9 cellular contexts compared by ENCODE assay signal in the genomic region with DNA sequence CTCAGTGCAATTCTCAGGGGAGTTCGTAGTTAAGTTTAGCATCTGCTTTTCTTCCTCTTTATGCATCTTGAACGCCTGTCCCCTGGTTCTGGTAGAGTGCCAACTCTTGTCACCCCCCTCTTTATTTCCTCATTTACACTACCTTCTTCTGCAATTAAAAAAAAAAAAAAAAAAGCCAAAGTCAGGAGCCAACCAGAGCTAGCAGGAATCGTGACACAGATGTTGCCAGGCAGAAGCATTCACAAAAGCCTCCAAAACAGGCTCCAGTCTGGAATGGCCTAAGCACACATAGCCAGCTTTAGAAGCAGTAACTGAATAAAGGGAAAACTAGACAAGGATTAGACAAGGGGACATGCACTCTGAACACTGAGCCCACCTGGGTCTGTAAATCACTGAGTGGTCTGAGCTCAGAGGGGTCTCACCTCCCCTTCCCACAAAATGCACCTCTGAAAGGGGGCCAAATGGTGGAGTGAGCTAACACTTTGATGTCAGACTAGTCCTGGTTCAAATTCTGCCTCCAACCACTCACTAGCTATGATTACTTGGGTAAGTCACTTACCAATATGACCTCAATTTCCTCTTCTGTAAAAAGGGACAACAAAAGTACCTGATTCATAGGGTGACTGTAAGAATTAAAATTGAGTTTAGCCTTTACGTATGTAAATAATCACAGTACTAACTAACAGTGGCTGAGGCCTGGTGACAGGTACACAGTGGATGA.
DNase-seq lines count a peak whose midpoint lies in the region; ATAC-seq lines count a peak whose summit lies in the region.
"Had no signal": no experiment of that assay in that cellular context is flagged by ENCODE, and none has a peak within 500 bp of the region (broad histone marks: within the 10 kb centered on the region; RNA-seq: fewer than 3 reads in every experiment).

No MANE protein-coding gene starts in this region.

- peaks cover 40% of the 10 kb centered on the region for H3K4me1 Mint-ChIP-seq in T-helper 1 cell treated with Interleukin-12 subunit alpha and Interleukin-12 subunit beta and Interleukin-4 antibody, amounts not matched to agents 30 μg/mL and 1 μg/mL, for 36 hours (ENCODE audit: low read depth)

- no peaks in the 10 kb centered on the region for H3K27me3 Mint-ChIP-seq in T-helper 1 cell treated with Interleukin-12 subunit alpha and Interleukin-12 subunit beta and Interleukin-4 antibody, amounts not matched to agents 30 μg/mL and 1 μg/mL, for 36 hours (ENCODE audit: low read depth)

- peaks cover 45% of the 10 kb centered on the region for H3K36me3 Mint-ChIP-seq in T-helper 1 cell treated with Interleukin-12 subunit alpha and Interleukin-12 subunit beta and Interleukin-4 antibody, amounts not matched to agents 30 μg/mL and 1 μg/mL, for 36 hours (ENCODE audit: low read depth)

- ATAC-seq in GM21526 (IDR thresholded peaks at IDR 0.05; ENCODE audit: low FRiP score, unreplicated experiment), result no peak

- DNase-seq in NCI-H1417 (lab: John Stamatoyannopoulos, UW) (peak in 2 of 3 experiments; percentile 3 to 39), NCI-H1417 treated with DMSO at 0.1 percent for 48 hours (lab: John Stamatoyannopoulos, UW) (no peak), NCI-H1105 treated with DMSO at 0.1 percent for 48 hours (lab: John Stamatoyannopoulos, UW) (peak; percentile 33), caudate nucleus (lab: John Stamatoyannopoulos, UW) (peak in 47 of 61 donors; percentile 13 to 89 (median 50)), islet precursor cell (peak; percentile 77)
- peak; percentile 35 to 42 for DNase-seq in stimulated activated CD4-positive, alpha-beta T cell treated with anti-CD3 and anti-CD28 coated beads, Interleukin-2, amount 100 ng/mL, for 24 hours

- no peaks in the 10 kb centered on the region for H3K9me3 Mint-ChIP-seq in T-helper 1 cell treated with Interleukin-12 subunit alpha and Interleukin-12 subunit beta and Interleukin-4 antibody, amounts not matched to agents 30 μg/mL and 1 μg/mL, for 36 hours

- H3K27ac ChIP-seq in caudate nucleus (ENCODE audit: low read depth, low read length), result peak overlapping the region; percentile 89
- H3K27ac ChIP-seq: 22Rv1 had no signal

- H3K27ac Mint-ChIP-seq in T-helper 1 cell treated with Interleukin-12 subunit alpha and Interleukin-12 subunit beta and Interleukin-4 antibody, amounts not matched to agents 30 μg/mL and 1 μg/mL, for 36 hours, result peak overlapping the region; percentile 97

- peak overlapping the region; percentile 95 for H3K4me3 Mint-ChIP-seq in T-helper 1 cell treated with Interleukin-12 subunit alpha and Interleukin-12 subunit beta and Interleukin-4 antibody, amounts not matched to agents 30 μg/mL and 1 μg/mL, for 36 hours
